32 cellular contexts compared by ENCODE assay signal in genomic region chr5:19285286-19285685, GRCh38.
"Had no signal": no experiment of that assay in that cellular context is flagged by ENCODE, and none has a peak within 500 bp of the region (broad histone marks: within the 10 kb centered on the region; RNA-seq: fewer than 3 reads in every experiment).

No MANE protein-coding gene starts in this region.

- H3K4me1 ChIP-seq: ascending aorta had no signal

- H3K4me3 ChIP-seq: ascending aorta had no signal

- H3K9me3 ChIP-seq: ascending aorta had no signal

- H3K27me3 ChIP-seq: ascending aorta had no signal

- H3K4me1 Mint-ChIP-seq: activated CD4-positive, alpha-beta memory T cell treated with anti-CD3 and anti-CD28 coated beads, Interleukin-2, amount 10 ng/mL, durations not matched to agents 7 days and 5 days; activated CD4-positive, alpha-beta T cell treated with anti-CD3 and anti-CD28 coated beads for 36 hours; activated CD4-positive, alpha-beta T cell treated with anti-CD3 and anti-CD28 coated beads, Interleukin-2, amount 10 ng/mL, durations not matched to agents 7 days and 5 days; activated CD8-positive, alpha-beta memory T cell treated with anti-CD3 and anti-CD28 coated beads, Interleukin-2, amount 10 ng/mL, durations not matched to agents 7 days and 5 days; activated naive CD4-positive, alpha-beta T cell treated with anti-CD3 and anti-CD28 coated beads, Interleukin-2, amount 10 ng/mL, durations not matched to agents 7 days and 5 days; activated naive CD4-positive, alpha-beta T cell treated with anti-CD3 and anti-CD28 coated beads, Interleukin-2, amount 50 U/mL, for 24 hours; activated naive CD8-positive, alpha-beta T cell treated with anti-CD3 and anti-CD28 coated beads, Interleukin-2, amount 10 ng/mL, durations not matched to agents 7 days and 5 days; activated naive CD8-positive, alpha-beta T cell treated with anti-CD3 and anti-CD28 coated beads, Interleukin-2, amount 50 U/mL, for 24 hours; brain had no signal

- H3K27ac ChIP-seq: ascending aorta, VCaP had no signal

- H3K36me3 ChIP-seq: ascending aorta had no signal

- H3K27me3 Mint-ChIP-seq: activated CD4-positive, alpha-beta memory T cell treated with anti-CD3 and anti-CD28 coated beads, Interleukin-2, amount 10 ng/mL, durations not matched to agents 7 days and 5 days; activated CD4-positive, alpha-beta T cell treated with anti-CD3 and anti-CD28 coated beads for 36 hours; activated CD4-positive, alpha-beta T cell treated with anti-CD3 and anti-CD28 coated beads, Interleukin-2, amount 10 ng/mL, durations not matched to agents 7 days and 5 days; activated CD8-positive, alpha-beta memory T cell treated with anti-CD3 and anti-CD28 coated beads, Interleukin-2, amount 10 ng/mL, durations not matched to agents 7 days and 5 days; activated naive CD4-positive, alpha-beta T cell treated with anti-CD3 and anti-CD28 coated beads, Interleukin-2, amount 10 ng/mL, durations not matched to agents 7 days and 5 days; activated naive CD4-positive, alpha-beta T cell treated with anti-CD3 and anti-CD28 coated beads, Interleukin-2, amount 50 U/mL, for 24 hours; activated naive CD8-positive, alpha-beta T cell; activated naive CD8-positive, alpha-beta T cell treated with anti-CD3 and anti-CD28 coated beads, Interleukin-2, amount 10 ng/mL, durations not matched to agents 7 days and 5 days; activated naive CD8-positive, alpha-beta T cell treated with anti-CD3 and anti-CD28 coated beads, Interleukin-2, amount 50 U/mL, for 24 hours; activated T-cell treated with anti-CD3 and anti-CD28 coated beads, Interleukin-2, amount 50 U/mL, for 24 hours had no signal

- H3K27ac Mint-ChIP-seq: activated CD4-positive, alpha-beta memory T cell treated with anti-CD3 and anti-CD28 coated beads, Interleukin-2, amount 10 ng/mL, durations not matched to agents 7 days and 5 days; activated CD4-positive, alpha-beta T cell treated with anti-CD3 and anti-CD28 coated beads for 36 hours; activated CD4-positive, alpha-beta T cell treated with anti-CD3 and anti-CD28 coated beads, Interleukin-2, amount 10 ng/mL, durations not matched to agents 7 days and 5 days; activated CD8-positive, alpha-beta memory T cell treated with anti-CD3 and anti-CD28 coated beads, Interleukin-2, amount 10 ng/mL, durations not matched to agents 7 days and 5 days; activated CD8-positive, alpha-beta T cell treated with anti-CD3 and anti-CD28 coated beads, Interleukin-2, amount 10 ng/mL, durations not matched to agents 7 days and 5 days; activated naive CD4-positive, alpha-beta T cell treated with anti-CD3 and anti-CD28 coated beads, Interleukin-2, amount 10 ng/mL, durations not matched to agents 7 days and 5 days; activated naive CD4-positive, alpha-beta T cell treated with anti-CD3 and anti-CD28 coated beads, Interleukin-2, amount 50 U/mL, for 24 hours; activated naive CD8-positive, alpha-beta T cell; activated naive CD8-positive, alpha-beta T cell treated with anti-CD3 and anti-CD28 coated beads, Interleukin-2, amount 10 ng/mL, durations not matched to agents 7 days and 5 days; activated naive CD8-positive, alpha-beta T cell treated with anti-CD3 and anti-CD28 coated beads, Interleukin-2, amount 50 U/mL, for 24 hours; activated T-cell treated with anti-CD3 and anti-CD28 coated beads, Interleukin-2, amount 50 U/mL, for 24 hours; activated T-helper 2 cell treated with anti-CD3 and anti-CD28 coated beads, Interferon-gamma antibody, Interleukin-2, Interleukin-4, amounts not matched to agents 10 μg/mL and 5 μg/mL and 100 μg/mL, durations not matched to agents 14 hours and 24 hours and 36 hours; brain; T-helper 1 cell treated with Interleukin-12 subunit alpha and Interleukin-12 subunit beta and Interleukin-4 antibody, amounts not matched to agents 30 μg/mL and 1 μg/mL, for 36 hours; T-helper 2 cell treated with Interferon-gamma antibody and Interleukin-4, amounts not matched to agents 5 μg/mL and 100 μg/mL, for 36 hours had no signal

- DNase-seq: activated CD4-positive, alpha-beta memory T cell treated with anti-CD3 and anti-CD28 coated beads, Interleukin-2, amount 10 ng/mL, durations not matched to agents 7 days and 5 days; activated CD4-positive, alpha-beta T cell treated with anti-CD3 and anti-CD28 coated beads for 1 hour; activated CD4-positive, alpha-beta T cell treated with anti-CD3 and anti-CD28 coated beads for 36 hours; activated CD4-positive, alpha-beta T cell treated with anti-CD3 and anti-CD28 coated beads for 48 hours; activated CD4-positive, alpha-beta T cell treated with anti-CD3 and anti-CD28 coated beads, Interleukin-2, amount 10 ng/mL, durations not matched to agents 7 days and 5 days; activated CD4-positive, alpha-beta T cell treated with anti-CD3 and anti-CD28 coated beads, Interleukin-2, amount 50 U/mL, for 48 hours; activated CD4-positive, CD25-positive, alpha-beta regulatory T cell; activated CD8-positive, alpha-beta memory T cell treated with anti-CD3 and anti-CD28 coated beads for 24 hours; activated CD8-positive, alpha-beta memory T cell treated with anti-CD3 and anti-CD28 coated beads, Interleukin-2, amount 10 ng/mL, durations not matched to agents 7 days and 5 days; activated CD8-positive, alpha-beta memory T cell treated with anti-CD3 and anti-CD28 coated beads, Interleukin-2, amount 50 U/mL, for 48 hours; activated CD8-positive, alpha-beta T cell treated with anti-CD3 and anti-CD28 coated beads, Interleukin-2, amount 10 ng/mL, durations not matched to agents 7 days and 5 days; activated effector memory CD4-positive, alpha-beta T cell treated with Interleukin-2 at 50 U/mL for 16 hours; activated gamma-delta T cell; activated naive CD4-positive, alpha-beta T cell treated with anti-CD3 and anti-CD28 coated beads, Interleukin-2, amount 10 ng/mL, durations not matched to agents 7 days and 5 days; activated naive CD4-positive, alpha-beta T cell treated with Interleukin-2 at 50 U/mL for 16 hours; activated naive CD8-positive, alpha-beta T cell treated with anti-CD3 and anti-CD28 coated beads, Interleukin-2, amount 10 ng/mL, durations not matched to agents 7 days and 5 days; activated naive CD8-positive, alpha-beta T cell treated with anti-CD3 and anti-CD28 coated beads, Interleukin-2, amount 50 U/mL, for 24 hours; activated T-cell treated with anti-CD3 and anti-CD28 coated beads, Interleukin-2, amount 50 U/mL, for 24 hours; activated T-cell treated with anti-CD3 and anti-CD28 coated beads, Interleukin-2, amount 50 U/mL, for 48 hours; amygdala; anterior cingulate cortex; central memory CD4-positive, alpha-beta T cell; T-helper 2 cell; T-helper 9 cell had no signal

- H3K4me3 Mint-ChIP-seq: activated CD4-positive, alpha-beta memory T cell treated with anti-CD3 and anti-CD28 coated beads, Interleukin-2, amount 10 ng/mL, durations not matched to agents 7 days and 5 days; activated CD4-positive, alpha-beta T cell treated with anti-CD3 and anti-CD28 coated beads for 36 hours; activated CD4-positive, alpha-beta T cell treated with anti-CD3 and anti-CD28 coated beads, Interleukin-2, amount 10 ng/mL, durations not matched to agents 7 days and 5 days; activated CD8-positive, alpha-beta memory T cell treated with anti-CD3 and anti-CD28 coated beads, Interleukin-2, amount 10 ng/mL, durations not matched to agents 7 days and 5 days; activated CD8-positive, alpha-beta T cell treated with anti-CD3 and anti-CD28 coated beads, Interleukin-2, amount 10 ng/mL, durations not matched to agents 7 days and 5 days; activated naive CD4-positive, alpha-beta T cell treated with anti-CD3 and anti-CD28 coated beads, Interleukin-2, amount 10 ng/mL, durations not matched to agents 7 days and 5 days; activated naive CD4-positive, alpha-beta T cell treated with anti-CD3 and anti-CD28 coated beads, Interleukin-2, amount 50 U/mL, for 24 hours; activated naive CD8-positive, alpha-beta T cell; activated naive CD8-positive, alpha-beta T cell treated with anti-CD3 and anti-CD28 coated beads, Interleukin-2, amount 10 ng/mL, durations not matched to agents 7 days and 5 days; activated naive CD8-positive, alpha-beta T cell treated with anti-CD3 and anti-CD28 coated beads, Interleukin-2, amount 50 U/mL, for 24 hours; activated T-cell treated with anti-CD3 and anti-CD28 coated beads, Interleukin-2, amount 50 U/mL, for 24 hours; brain; T-helper 1 cell treated with Interleukin-12 subunit alpha and Interleukin-12 subunit beta and Interleukin-4 antibody, amounts not matched to agents 30 μg/mL and 1 μg/mL, for 36 hours; T-helper 2 cell treated with Interferon-gamma antibody and Interleukin-4, amounts not matched to agents 5 μg/mL and 100 μg/mL, for 36 hours had no signal

- H3K36me3 Mint-ChIP-seq: activated CD8-positive, alpha-beta memory T cell treated with anti-CD3 and anti-CD28 coated beads, Interleukin-2, amount 10 ng/mL, durations not matched to agents 7 days and 5 days; activated naive CD4-positive, alpha-beta T cell treated with anti-CD3 and anti-CD28 coated beads, Interleukin-2, amount 10 ng/mL, durations not matched to agents 7 days and 5 days; activated naive CD4-positive, alpha-beta T cell treated with anti-CD3 and anti-CD28 coated beads, Interleukin-2, amount 50 U/mL, for 24 hours; activated naive CD8-positive, alpha-beta T cell; activated naive CD8-positive, alpha-beta T cell treated with anti-CD3 and anti-CD28 coated beads, Interleukin-2, amount 10 ng/mL, durations not matched to agents 7 days and 5 days had no signal
